20 cellular contexts compared by ENCODE assay signal in genomic region chr3:172089250-172089649, GRCh38. TPM values are rescaled to one million over a fixed set of nuclear protein-coding genes. Genes with fewer than 3 reads are reported as not detected.
A peak's percentile ranks its signal among the peaks of the same experiment; 100 is the strongest.
DNase-seq lines count a peak whose midpoint lies in the region; ATAC-seq and TF ChIP-seq lines count a peak whose summit lies in the region.
"Had no signal": no experiment of that assay in that cellular context is flagged by ENCODE, and none has a peak within 500 bp of the region (broad histone marks: within the 10 kb centered on the region; RNA-seq: fewer than 3 reads in every experiment).

No MANE protein-coding gene starts in this region.

- peaks cover 78% of the 10 kb centered on the region for H3K4me1 Mint-ChIP-seq in Calu3 (ENCODE audit: low read depth, unreplicated experiment)
- peaks cover 30% of the 10 kb centered on the region for H3K4me1 Mint-ChIP-seq in activated CD8-positive, alpha-beta T cell treated with anti-CD3 and anti-CD28 coated beads for 36 hours (ENCODE audit: low read depth)

- no peaks in the 10 kb centered on the region for H3K9me2 ChIP-seq in MM.1S (replicated peaks; ENCODE audit: insufficient read depth, low read length)

- in situ Hi-C loops in Panc1 (cut with HindIII; ENCODE audit: low pct_unique_long_range_greater_than_20kb, low sequenced_read_pairs) = no loop called here

- peaks cover 69% of the 10 kb centered on the region for H3K4me1 ChIP-seq in Panc1 (ENCODE audit: control insufficient read depth, insufficient read depth, low read length)
- H3K4me1 ChIP-seq in osteoblast (ENCODE audit: insufficient read depth, low read length) = peaks cover 62% of the 10 kb centered on the region
- H3K4me1 ChIP-seq in MM.1S (ENCODE audit: low read length) = peaks cover 84% of the 10 kb centered on the region

- no peaks in the 10 kb centered on the region for H3K27me3 Mint-ChIP-seq in Calu3 (ENCODE audit: unreplicated experiment)
- no peaks in the 10 kb centered on the region for H3K27me3 Mint-ChIP-seq in activated CD8-positive, alpha-beta T cell treated with anti-CD3 and anti-CD28 coated beads for 36 hours
- H3K27me3 Mint-ChIP-seq: activated naive CD8-positive, alpha-beta T cell treated with anti-CD3 and anti-CD28 coated beads for 36 hours; T-helper 17 cell; type B pancreatic cell had no signal

- no peak overlapping the region for H3K4me3 Mint-ChIP-seq in Calu3 (ENCODE audit: low read depth, unreplicated experiment)
- H3K4me3 Mint-ChIP-seq in activated CD8-positive, alpha-beta T cell treated with anti-CD3 and anti-CD28 coated beads for 36 hours = no peak overlapping the region
- H3K4me3 Mint-ChIP-seq: activated naive CD8-positive, alpha-beta T cell treated with anti-CD3 and anti-CD28 coated beads for 36 hours; activated T-cell treated with anti-CD3 and anti-CD28 coated beads, Interleukin-2, amount 50 U/mL, for 72 hours; T-helper 17 cell; type B pancreatic cell had no signal

- peaks cover 52% of the 10 kb centered on the region for H3F3A ChIP-seq in MM.1S (ENCODE audit: insufficient read depth, low read length)

- H3K9ac ChIP-seq in MM.1S (ENCODE audit: low read length) = no peak overlapping the region

- POLR2A ChIA-PET in Panc1 (lab: Charles Lee) = no interaction called here
- POLR2A ChIA-PET in activated CD8-positive, alpha-beta T cell treated with anti-CD3 and anti-CD28 coated beads for 36 hours (lab: Charles Lee) = no interaction called here

- TF ChIP-seq CTCF in Calu3 (IDR thresholded peaks at IDR 0.05; ENCODE audit: unreplicated experiment) (no peak), Panc1 (IDR thresholded peaks at IDR 0.05) (no peak), osteoblast (IDR thresholded peaks at IDR 0.05; ENCODE audit: extremely low read depth, low read depth, low read length) (no peak), MM.1S (IDR thresholded peaks at IDR 0.05; ENCODE audit: low read length) (no peak)
- no peak for TF ChIP-seq CTCF in activated CD8-positive, alpha-beta T cell treated with anti-CD3 and anti-CD28 coated beads for 36 hours (IDR thresholded peaks at IDR 0.05)

- peaks cover 71% of the 10 kb centered on the region for H3K36me3 Mint-ChIP-seq in Calu3 (ENCODE audit: insufficient read depth, unreplicated experiment)
- no peaks in the 10 kb centered on the region for H3K36me3 Mint-ChIP-seq in activated CD8-positive, alpha-beta T cell treated with anti-CD3 and anti-CD28 coated beads for 36 hours (ENCODE audit: low read depth)

- H3K4me2 ChIP-seq in osteoblast (ENCODE audit: insufficient read depth, low read length) (no peak overlapping the region), MM.1S (ENCODE audit: low read depth, low read length) (no peak overlapping the region)

- H2AFZ ChIP-seq in osteoblast (ENCODE audit: low read length) = no peak overlapping the region
- no peak overlapping the region for H2AFZ ChIP-seq in MM.1S (ENCODE audit: low read length)

- H4K20me1 ChIP-seq in osteoblast (ENCODE audit: insufficient read depth, low read length) = peaks cover 73% of the 10 kb centered on the region
- H4K20me1 ChIP-seq in MM.1S (ENCODE audit: insufficient read depth, low read length) = no peaks in the 10 kb centered on the region

- H3K27me3 ChIP-seq in Panc1 (ENCODE audit: control insufficient read depth, insufficient read depth, low read length) = no peaks in the 10 kb centered on the region
- H3K27me3 ChIP-seq in osteoblast (ENCODE audit: insufficient read depth, low read length) = no peaks in the 10 kb centered on the region
- H3K27me3 ChIP-seq in MM.1S (replicated peaks; ENCODE audit: insufficient read depth, low read length) = no peaks in the 10 kb centered on the region

- H3K9me3 Mint-ChIP-seq in Calu3 (ENCODE audit: low read depth, unreplicated experiment) = no peaks in the 10 kb centered on the region
- H3K9me3 Mint-ChIP-seq in activated CD8-positive, alpha-beta T cell treated with anti-CD3 and anti-CD28 coated beads for 36 hours = peaks cover 1% of the 10 kb centered on the region
- H3K9me3 Mint-ChIP-seq: activated T-cell treated with anti-CD3 and anti-CD28 coated beads, Interleukin-2, amount 50 U/mL, for 72 hours; type B pancreatic cell had no signal

- DNase-seq in Calu3 = no peak
- no peak for DNase-seq in Panc1 (ENCODE audit: low read depth, low spot score)
- no peak for DNase-seq in epithelial cell of prostate (ENCODE audit: low read depth, low spot score)
- DNase-seq in osteoblast (ENCODE audit: insufficient read length, low spot score, missing footprints) = no peak
- DNase-seq in activated CD8-positive, alpha-beta T cell treated with anti-CD3 and anti-CD28 coated beads for 36 hours = no peak
- DNase-seq in MM.1S = no peak
- DNase-seq: activated CD8-positive, alpha-beta memory T cell treated with anti-CD3 and anti-CD28 coated beads for 24 hours; activated naive CD8-positive, alpha-beta T cell treated with anti-CD3 and anti-CD28 coated beads for 36 hours; activated T-cell treated with anti-CD3 and anti-CD28 coated beads, Interleukin-2, amount 50 U/mL, for 72 hours; COR-L47; kidney glomerular epithelial cell; NCI-H2081 treated with DMSO at 0.1 percent for 48 hours; NCI-H510A treated with DMSO at 0.1 percent for 48 hours; nucleus accumbens; right cardiac atrium; SHP77; stimulated activated naive CD8-positive, alpha-beta T cell treated with anti-CD3 and anti-CD28 coated beads, Interleukin-15, Interleukin-2, amounts not matched to agents 100 U/mL and 50 U/mL, for 24 hours; T-helper 17 cell had no signal

- H3K79me2 ChIP-seq in osteoblast (ENCODE audit: insufficient read depth, low read length) (peaks cover 96% of the 10 kb centered on the region), MM.1S (ENCODE audit: low read length) (peaks cover 93% of the 10 kb centered on the region)

- intact Hi-C loops in Calu3 (cut with micrococcal nuclease; ENCODE audit: unreplicated experiment) (no loop called here), Panc1 (cut with micrococcal nuclease; ENCODE audit: unreplicated experiment) (no loop called here)
- intact Hi-C loops in activated CD8-positive, alpha-beta T cell treated with anti-CD3 and anti-CD28 coated beads for 36 hours (cut with micrococcal nuclease) = no loop called here

- peak overlapping the region; percentile 47 for H3K27ac Mint-ChIP-seq in Calu3 (ENCODE audit: unreplicated experiment)
- H3K27ac Mint-ChIP-seq in activated CD8-positive, alpha-beta T cell treated with anti-CD3 and anti-CD28 coated beads for 36 hours = no peak overlapping the region
- H3K27ac Mint-ChIP-seq: activated naive CD8-positive, alpha-beta T cell treated with anti-CD3 and anti-CD28 coated beads for 36 hours; activated T-cell treated with anti-CD3 and anti-CD28 coated beads, Interleukin-2, amount 50 U/mL, for 72 hours; type B pancreatic cell had no signal

- H3K27ac ChIP-seq in Panc1 (ENCODE audit: low read length) (peak overlapping the region; percentile 76), epithelial cell of prostate (peak overlapping the region; percentile 90), osteoblast (ENCODE audit: low read depth, low read length) (peak overlapping the region; percentile 49), MM.1S (ENCODE audit: low read length) (no peak overlapping the region)

- ATAC-seq in Panc1 = no peak
- no peak for ATAC-seq in activated CD8-positive, alpha-beta T cell treated with anti-CD3 and anti-CD28 coated beads for 36 hours
- no peak for ATAC-seq in HG03378 (IDR thresholded peaks at IDR 0.05; ENCODE audit: unreplicated experiment)
- ATAC-seq: activated T-cell treated with anti-CD3 and anti-CD28 coated beads, Interleukin-2, amount 50 U/mL, for 72 hours; stimulated activated naive CD8-positive, alpha-beta T cell treated with anti-CD3 and anti-CD28 coated beads, Interleukin-15, Interleukin-2, amounts not matched to agents 100 U/mL and 50 U/mL, for 24 hours; T-helper 17 cell had no signal

- H3K4me3 ChIP-seq in Panc1 (ENCODE audit: low read depth in 2 of 2, low read length in 2 of 2) = no peak overlapping the region
- H3K4me3 ChIP-seq in osteoblast (ENCODE audit: insufficient read depth, low read length) = no peak overlapping the region
- H3K4me3 ChIP-seq in MM.1S (ENCODE audit: low read length) = no peak overlapping the region

- H3K9me3 ChIP-seq in Panc1 (ENCODE audit: control insufficient read depth, insufficient read depth, low read depth, low read length) (no peaks in the 10 kb centered on the region), osteoblast (ENCODE audit: low read depth, low read length) (no peaks in the 10 kb centered on the region), MM.1S (replicated peaks; ENCODE audit: insufficient read depth, low read length) (no peaks in the 10 kb centered on the region)

- CTCF ChIA-PET in Calu3 (lab: Charles Lee) = interaction anchor here (1.9 kb wide), 1 partner anchor 13 kb away, joined by 5 read pairs; no protein-coding TSS in a partner anchor
- CTCF ChIA-PET in Panc1 (lab: Charles Lee) = no interaction called here
- CTCF ChIA-PET in activated CD8-positive, alpha-beta T cell treated with anti-CD3 and anti-CD28 coated beads for 36 hours (lab: Charles Lee) = interaction anchor here (1.7 kb wide), 1 partner anchor 48 kb away, joined by 7 read pairs; no protein-coding TSS in a partner anchor

- BruUV-seq in Calu3 (replicated peaks; lab: Mats Ljungman, UMichigan) (no TSS peak), Panc1 (replicated peaks; lab: Mats Ljungman, UMichigan) (no TSS peak)

- H3K36me3 ChIP-seq in Panc1 (ENCODE audit: control insufficient read depth, insufficient read depth, low read length) (peaks cover 2% of the 10 kb centered on the region; the same call in 1 of the 2 replicates), osteoblast (ENCODE audit: insufficient read depth, low read length) (peaks cover 6% of the 10 kb centered on the region), MM.1S (replicated peaks; ENCODE audit: insufficient read depth, low read length) (0 out of 2 replicates have a peak, but pooled peaks cover 3% of the 10 kb centered on the region)

RNA-seq across cellular contexts. Expression of gene FNDC3B, which starts 49.9 kb away (rescaled TPM):
- 345 and 453 TPM in 2 replicates for total RNA-seq in Calu3 (2022)
- 173 TPM for total RNA-seq in Panc1 (2021; ENCODE audit: unreplicated experiment)
- 49.1 TPM for polyA plus RNA-seq in Panc1 (2012; ENCODE audit: insufficient read length)
- total RNA-seq in osteoblast = 179 TPM in 2 replicates
- 10 to 100 TPM; 10.6 to 12.0 TPM for total RNA-seq in activated CD8-positive, alpha-beta T cell treated with anti-CD3 and anti-CD28 coated beads for 36 hours

Comparison
In these comparisons a context has a peak if more than half of its experiments do, and no peak if none do; other contexts are left out.
1. RNA of gene FNDC3B, which starts 49.9 kb away (total RNA-seq): 345 to 453 TPM in Calu3, 179 TPM in osteoblast and 173 TPM in Panc1 (single experiment); 10.6 to 12.0 TPM in activated CD8-positive, alpha-beta T cell treated with anti-CD3 and anti-CD28 coated beads for 36 hours; every median in the first group is over 10 times any median in the second.